Comparison of ENCODE assay signal across 8 cellular contexts in the genomic region with DNA sequence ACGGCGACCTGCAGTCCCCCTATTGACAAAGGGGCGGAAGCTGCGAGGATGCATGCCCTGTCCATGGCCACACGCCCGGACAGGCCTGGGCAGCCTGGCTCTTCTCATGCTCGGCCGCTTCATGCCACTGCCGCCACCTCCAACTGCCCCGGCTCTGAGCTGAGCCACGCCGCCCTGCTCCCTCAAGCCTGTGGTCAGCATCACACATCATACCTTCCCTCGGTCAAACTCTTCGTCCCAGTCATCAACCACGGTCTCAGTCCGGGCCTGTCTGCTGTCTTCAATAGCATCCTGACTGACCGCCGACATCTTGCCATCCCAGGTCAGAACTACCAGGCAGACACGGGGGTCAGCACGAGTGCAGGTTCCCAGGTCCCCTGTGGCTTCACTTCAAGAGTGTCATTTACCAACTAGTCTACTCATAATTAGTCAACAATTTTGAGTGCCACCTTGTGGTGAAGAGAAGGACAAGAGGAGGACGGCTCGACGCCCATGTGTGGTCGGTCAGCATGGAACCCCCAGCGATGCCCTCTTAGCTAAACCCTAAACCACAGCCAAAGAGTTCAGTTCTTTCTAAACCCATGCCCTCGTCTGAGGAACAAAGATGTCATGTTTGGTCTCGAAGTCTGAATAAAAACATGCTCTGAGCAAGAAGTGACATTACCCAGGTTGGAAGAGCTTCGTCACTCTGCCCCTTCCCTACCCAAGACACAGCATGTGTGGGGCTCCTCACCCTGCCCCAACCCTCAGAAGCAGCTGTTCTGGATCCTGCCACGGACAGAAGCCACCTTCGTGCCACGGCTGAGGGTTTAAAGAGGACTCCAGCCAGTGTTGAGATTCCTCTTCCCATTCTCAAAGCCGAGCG. TPM values are rescaled to one million over a fixed set of nuclear protein-coding genes. Genes with fewer than 3 reads are reported as not detected.
DNase-seq lines count a peak whose midpoint lies in the region; ATAC-seq, FAIRE-seq and TF ChIP-seq lines count a peak whose summit lies in the region.

No MANE protein-coding gene starts in this region.

- H3K4me3 ChIP-seq in RWPE2 (ENCODE audit: severe bottlenecking) (no peak overlapping the region), epithelial cell of proximal tubule (ENCODE audit: low read depth, low read length) (no peak overlapping the region), pancreas (no peak overlapping the region)

- H3K27me3 ChIP-seq in RWPE2 (ENCODE audit: insufficient read depth, poor library complexity, severe bottlenecking) (no peaks in the 10 kb centered on the region), pancreas (no peaks in the 10 kb centered on the region)

- TF ChIP-seq CTCF in RWPE2 (IDR thresholded peaks at IDR 0.05; ENCODE audit: poor library complexity, severe bottlenecking) (peak; percentile 47), epithelial cell of proximal tubule (conservative IDR thresholded peaks at IDR 0.05; ENCODE audit: low read depth, low read length) (peak; percentile 50), pancreas (IDR thresholded peaks at IDR 0.05) (peak in 3 of 4 donors; percentile 13 to 23 (median 14))

- intact Hi-C loops in activated naive CD4-positive, alpha-beta T cell treated with anti-CD3 and anti-CD28 coated beads for 36 hours (cut with micrococcal nuclease), result loop anchor here (1.0 to 5.0 kb wide), 2 partner anchors 91 to 302 kb away; no protein-coding TSS in a partner anchor
- intact Hi-C loops in pancreas (cut with DNase I), result no loop called here

- WGBS in pancreas, 2 donors, result 80 to 85% methylated on average over 33 of the region's 33 CpGs

- no peak for FAIRE-seq in pancreas (lab: Jason Lieb, UNC)

- peak overlapping the region; percentile 80 for H3K27ac Mint-ChIP-seq in activated naive CD4-positive, alpha-beta T cell treated with anti-CD3 and anti-CD28 coated beads for 36 hours

- no peaks in the 10 kb centered on the region for H3K27me3 Mint-ChIP-seq in activated naive CD4-positive, alpha-beta T cell treated with anti-CD3 and anti-CD28 coated beads for 36 hours (ENCODE audit: low read depth)

- H3K9me3 ChIP-seq in RWPE2 (ENCODE audit: severe bottlenecking), result no peaks in the 10 kb centered on the region
- no peaks in the 10 kb centered on the region for H3K9me3 ChIP-seq in pancreas

- peak; percentile 38 for DNase-seq in activated naive CD4-positive, alpha-beta T cell treated with anti-CD3 and anti-CD28 coated beads for 36 hours
- no peak for DNase-seq in activated naive CD4-positive, alpha-beta T cell (lab: John Stamatoyannopoulos, UW)
- DNase-seq in RWPE2 (ENCODE audit: low spot score) (no peak), epithelial cell of proximal tubule (ENCODE audit: low read depth) (no peak), pancreas (peak in 1 of 6 donors; percentile 47), NCI-H2227 (lab: John Stamatoyannopoulos, UW; ENCODE audit: unreplicated experiment) (no peak)
- DNase-seq in activated CD4-positive, alpha-beta T cell treated with anti-CD3 and anti-CD28 coated beads, Interleukin-2, amount 50 U/mL, for 4 hours, result no peak

- H3K36me3 Mint-ChIP-seq in activated naive CD4-positive, alpha-beta T cell treated with anti-CD3 and anti-CD28 coated beads for 36 hours (ENCODE audit: low read depth), result peaks cover 70% of the 10 kb centered on the region

- CTCF ChIA-PET in activated naive CD4-positive, alpha-beta T cell treated with anti-CD3 and anti-CD28 coated beads for 36 hours (lab: Charles Lee), result interaction anchor here (0.6 to 1.4 kb wide), 9 partner anchors 11 to 132 kb away, joined by 3 to 5 read pairs (median 3); no protein-coding TSS in a partner anchor

- H3K27ac ChIP-seq in RWPE2 (ENCODE audit: poor library complexity, severe bottlenecking) (no peak overlapping the region), pancreas (no peak overlapping the region)

- peaks cover 33% of the 10 kb centered on the region for H3K4me1 Mint-ChIP-seq in activated naive CD4-positive, alpha-beta T cell treated with anti-CD3 and anti-CD28 coated beads for 36 hours (ENCODE audit: low read depth)

- H3K4me1 ChIP-seq in RWPE2 (ENCODE audit: insufficient read depth, poor library complexity, severe bottlenecking) (no peaks in the 10 kb centered on the region), pancreas (no peaks in the 10 kb centered on the region)

- ATAC-seq in RWPE2 (ENCODE audit: low read depth) (no peak), pancreas (peak; percentile 30 to 68 (median 56)), GM18873 (IDR thresholded peaks at IDR 0.05; ENCODE audit: low FRiP score, unreplicated experiment) (no peak)

- no peaks in the 10 kb centered on the region for H3K9me3 Mint-ChIP-seq in activated naive CD4-positive, alpha-beta T cell treated with anti-CD3 and anti-CD28 coated beads for 36 hours

- no peak overlapping the region for H3K4me3 Mint-ChIP-seq in activated naive CD4-positive, alpha-beta T cell treated with anti-CD3 and anti-CD28 coated beads for 36 hours

- peaks cover 77% of the 10 kb centered on the region for H3K36me3 ChIP-seq in RWPE2 (ENCODE audit: low read depth)
- H3K36me3 ChIP-seq in pancreas, result peaks cover 3 to 53% (median 43%) of the 10 kb centered on the region in 3 donors

RNA-seq across cellular contexts. Expression of a gene that starts 16.9 kb away (rescaled TPM):
- total RNA-seq in activated naive CD4-positive, alpha-beta T cell treated with anti-CD3 and anti-CD28 coated beads for 36 hours, result 100 to 1,000 TPM; 145 to 149 TPM
- total RNA-seq in epithelial cell of proximal tubule (16.8 and 26.4 TPM in 2 replicates), pancreas (10 to 100 TPM; 18.3 to 34.4 (median 21.3) TPM)
- 10 to 100 TPM; 25.0 to 28.9 TPM for polyA plus RNA-seq in pancreas

RNA-seq across cellular contexts. Expression of a gene that starts 41.7 kb away (rescaled TPM):
- 10 to 100 TPM; 65.3 to 68.7 TPM for total RNA-seq in activated naive CD4-positive, alpha-beta T cell treated with anti-CD3 and anti-CD28 coated beads for 36 hours
- total RNA-seq in epithelial cell of proximal tubule (22.4 and 36.4 TPM in 2 replicates), pancreas (10 to 100 TPM; 31.2 to 58.3 (median 35.8) TPM)
- polyA plus RNA-seq in pancreas, result 10 to 100 TPM; 33.1 to 41.8 TPM

Comparison
In these comparisons a context has a peak if more than half of its experiments do, and no peak if none do; other contexts are left out.
1. ATAC-seq: peak in pancreas (4 of 4); none in RWPE2 (single experiment) and GM18873 (single experiment).
2. Peak in every context shown above with its lines, with median percentiles within 50 percentile points of each other: CTCF ChIP-seq.